14 cellular contexts compared by ENCODE assay signal in the genomic region with DNA sequence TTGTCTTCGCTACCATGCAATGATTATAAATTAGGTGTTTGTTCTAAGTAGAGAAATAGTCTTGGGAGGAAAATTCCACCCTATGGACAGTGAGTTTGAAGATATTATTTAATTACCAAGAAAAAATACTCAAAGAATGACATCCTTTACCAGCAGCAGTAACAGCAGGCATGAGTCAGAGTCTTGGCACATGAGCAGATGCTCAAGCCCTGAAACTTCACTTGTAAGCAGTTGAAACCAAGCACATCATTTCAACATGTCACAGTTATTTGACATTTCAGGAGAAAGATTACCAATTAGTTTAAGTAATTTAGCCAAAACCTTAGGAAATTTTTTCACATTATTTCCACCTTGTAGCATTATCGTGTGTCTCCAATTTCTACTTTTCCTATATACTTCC.
A peak's percentile ranks its signal among the peaks of the same experiment; 100 is the strongest.
DNase-seq lines count a peak whose midpoint lies in the region; ATAC-seq and TF ChIP-seq lines count a peak whose summit lies in the region.
"Had no signal": no experiment of that assay in that cellular context is flagged by ENCODE, and none has a peak within 500 bp of the region (broad histone marks: within the 10 kb centered on the region; RNA-seq: fewer than 3 reads in every experiment).

No MANE protein-coding gene starts in this region.

- H3K27ac ChIP-seq in AG04450 (ENCODE audit: low read depth, low read length), result no peak overlapping the region
- H3K27ac ChIP-seq in IMR-90 (ENCODE audit: insufficient read depth, low read length), result no peak overlapping the region
- no peak overlapping the region for H3K27ac ChIP-seq in foreskin keratinocyte
- no peak overlapping the region for H3K27ac ChIP-seq in thyroid gland
- H3K27ac ChIP-seq: upper lobe of left lung had no signal

- no peaks in the 10 kb centered on the region for H3K4me1 Mint-ChIP-seq in naive thymus-derived CD8-positive, alpha-beta T cell
- H3K4me1 Mint-ChIP-seq: central memory CD8-positive, alpha-beta T cell had no signal

- H3K4me1 ChIP-seq in IMR-90 (ENCODE audit: control insufficient read depth, insufficient read depth, low read length), result peaks cover 13% of the 10 kb centered on the region
- no peaks in the 10 kb centered on the region for H3K4me1 ChIP-seq in foreskin keratinocyte
- no peaks in the 10 kb centered on the region for H3K4me1 ChIP-seq in thyroid gland
- H3K4me1 ChIP-seq: upper lobe of left lung had no signal

- no peak overlapping the region for H4K91ac ChIP-seq in IMR-90 (ENCODE audit: insufficient read depth, low read depth, low read length)

- H3K4me2 ChIP-seq in IMR-90 (ENCODE audit: low read depth, low read length), result no peak overlapping the region

- no peak overlapping the region for H3K27ac Mint-ChIP-seq in naive thymus-derived CD8-positive, alpha-beta T cell

- no peak overlapping the region for H4K5ac ChIP-seq in IMR-90 (ENCODE audit: low read depth, low read length)

- TF ChIP-seq CTCF in AG04450 (IDR thresholded peaks at IDR 0.05; ENCODE audit: low read depth, low read length) (no peak), IMR-90 (conservative IDR thresholded peaks at IDR 0.05; ENCODE audit: low read depth, low read length) (no peak), astrocyte of the cerebellum (IDR thresholded peaks at IDR 0.05; ENCODE audit: low read depth, low read length, missing control alignments) (no peak), foreskin keratinocyte (conservative IDR thresholded peaks at IDR 0.05) (no peak), thyroid gland (IDR thresholded peaks at IDR 0.05) (no peak)

- dilution Hi-C loops in IMR-90 (cut with HindIII; ENCODE audit: low sequenced_read_pairs, unreplicated experiment), result no loop called here

- BruUV-seq in IMR-90 (replicated peaks; lab: Mats Ljungman, UMichigan), result no TSS peak

- in situ Hi-C loops in IMR-90 (cut with MboI; ENCODE audit: low sequenced_read_pairs) (no loop called here), astrocyte of the cerebellum (cut with HindIII; ENCODE audit: low sequenced_read_pairs) (no loop called here)

- H2BK15ac ChIP-seq in IMR-90 (ENCODE audit: low read depth, low read length), result no peak overlapping the region

- H3K36me3 Mint-ChIP-seq in naive thymus-derived CD8-positive, alpha-beta T cell, result no peaks in the 10 kb centered on the region

- no peak overlapping the region for H2AFZ ChIP-seq in IMR-90 (replicated peaks; ENCODE audit: low read length, poor library complexity)

- peaks cover 0 to 10% (median 3%) of the 10 kb centered on the region in 5 donors for H3K27me3 Mint-ChIP-seq in naive thymus-derived CD8-positive, alpha-beta T cell
- H3K27me3 Mint-ChIP-seq: central memory CD8-positive, alpha-beta T cell had no signal

- H2BK20ac ChIP-seq in IMR-90 (ENCODE audit: low read depth, low read length), result no peak overlapping the region

- DNase-seq in AG04450 (ENCODE audit: low read depth, low spot score) (peak; percentile 66), IMR-90 (peak; percentile 92), astrocyte of the cerebellum (ENCODE audit: low read depth) (peak; percentile 33), foreskin keratinocyte (peak in 1 of 2 donors; percentile 40), Kasumi-1 (lab: John Stamatoyannopoulos, UW) (no peak), thyroid gland (no peak)
- no peak for DNase-seq in stimulated activated CD4-positive, alpha-beta T cell treated with anti-CD3 and anti-CD28 coated beads, Interleukin-4, amount 100 ng/mL, for 1 hour
- DNase-seq in naive thymus-derived CD8-positive, alpha-beta T cell, result no peak
- DNase-seq: activated effector memory CD4-positive, alpha-beta T cell treated with Interleukin-2 at 50 U/mL for 16 hours; NCI-H1105 treated with DMSO at 0.1 percent for 48 hours; NCI-H524 treated with DMSO at 0.1 percent for 48 hours; stimulated activated CD8-positive, alpha-beta memory T cell treated with anti-CD3 and anti-CD28 coated beads, Interleukin-4, amount 100 ng/mL, for 48 hours; upper lobe of left lung had no signal

- peaks cover 0 to 6% (median 2%) of the 10 kb centered on the region in 9 donors for H3K9me3 Mint-ChIP-seq in naive thymus-derived CD8-positive, alpha-beta T cell

- CTCF ChIA-PET in AG04450 (lab: Charles Lee) (interaction anchor here (1.6 kb wide), 1 partner anchor 22 kb away, joined by 6 read pairs; no protein-coding TSS in a partner anchor), IMR-90 (lab: Yijun Ruan, JAX) (no interaction called here)

- H3K14ac ChIP-seq in IMR-90 (replicated peaks; ENCODE audit: low read depth, low read length), result no peak overlapping the region

- H4K8ac ChIP-seq in IMR-90 (ENCODE audit: low read depth in 2 of 2, low read length in 2 of 2), result no peak overlapping the region

- no peak overlapping the region for H3K56ac ChIP-seq in IMR-90 (ENCODE audit: extremely low read depth, insufficient read depth, low read length)

- H3K4me3 ChIP-seq in AG04450 (ENCODE audit: low read depth, low read length) (no peak overlapping the region), IMR-90 (ENCODE audit: insufficient read depth, low read depth, low read length) (no peak overlapping the region), astrocyte of the cerebellum (ENCODE audit: low read depth, low read length) (no peak overlapping the region), thyroid gland (replicated peaks in 1 of 3) (no peak overlapping the region)
- H3K4me3 ChIP-seq: upper lobe of left lung had no signal

- no peaks in the 10 kb centered on the region for H3K79me1 ChIP-seq in IMR-90 (ENCODE audit: low read depth in 1 of 2, low read length in 2 of 2)

- peak overlapping the region; percentile 20; the same call in 1 of the 2 replicates for H3K18ac ChIP-seq in IMR-90 (ENCODE audit: low read depth, low read length)

- no peaks in the 10 kb centered on the region; the same call in 1 of the 2 replicates for H3K9me1 ChIP-seq in IMR-90 (ENCODE audit: insufficient read depth, low read length)

- H3K23ac ChIP-seq in IMR-90 (ENCODE audit: low read depth, low read length), result no peak overlapping the region

- WGBS in IMR-90 (ENCODE audit: extremely low coverage in 2 of 2, insufficient read length in 1 of 2), 2 experiments, result no CpG with 5 or more reads among the region's 2 CpGs
- 90 to 92% methylated on average over 2 of the region's 2 CpGs for WGBS in thyroid gland, 2 donors

- H3K4ac ChIP-seq in IMR-90 (ENCODE audit: low read depth, low read length), result no peak overlapping the region

- H2BK5ac ChIP-seq in IMR-90 (ENCODE audit: low read depth, low read length, poor library complexity, severe bottlenecking), result peak overlapping the region; percentile 80

- TF ChIP-seq POLR2A in IMR-90 (IDR thresholded peaks at IDR 0.05; ENCODE audit: low read depth, low read length), result no peak
- no peak for TF ChIP-seq POLR2A in thyroid gland (IDR thresholded peaks at IDR 0.05)

- no peak overlapping the region for H3K9ac ChIP-seq in IMR-90 (ENCODE audit: low read depth, low read length)

- H4K20me1 ChIP-seq in IMR-90 (ENCODE audit: insufficient read depth, low read length), result no peaks in the 10 kb centered on the region

- no peak overlapping the region for H2AK9ac ChIP-seq in IMR-90 (replicated peaks; ENCODE audit: low read depth, low read length, poor library complexity)

- H3K9me3 ChIP-seq in AG04450 (ENCODE audit: control insufficient read depth, insufficient read depth, low read length) (no peaks in the 10 kb centered on the region), IMR-90 (ENCODE audit: control insufficient read depth, insufficient read depth, low read length) (no peaks in the 10 kb centered on the region), thyroid gland (no peaks in the 10 kb centered on the region)
- H3K9me3 ChIP-seq: upper lobe of left lung had no signal

- no peak overlapping the region for H2BK120ac ChIP-seq in IMR-90 (ENCODE audit: low read depth, low read length)

- H3K27me3 ChIP-seq in AG04450 (ENCODE audit: control insufficient read depth, insufficient read depth, low read length), result no peaks in the 10 kb centered on the region
- no peaks in the 10 kb centered on the region for H3K27me3 ChIP-seq in IMR-90 (ENCODE audit: control insufficient read depth, insufficient read depth, low read length)
- peaks cover under 1% of the 10 kb centered on the region for H3K27me3 ChIP-seq in foreskin keratinocyte
- no peaks in the 10 kb centered on the region for H3K27me3 ChIP-seq in thyroid gland
- H3K27me3 ChIP-seq: upper lobe of left lung had no signal

- H2AK5ac ChIP-seq in IMR-90 (ENCODE audit: low read depth, low read length), result no peak overlapping the region

- ATAC-seq in IMR-90 (ENCODE audit: low read depth), result peak; percentile 68
- ATAC-seq in foreskin keratinocyte, result peak; percentile 56
- no peak for ATAC-seq in naive thymus-derived CD8-positive, alpha-beta T cell

- no peak overlapping the region for H3K4me3 Mint-ChIP-seq in naive thymus-derived CD8-positive, alpha-beta T cell
- H3K4me3 Mint-ChIP-seq: central memory CD8-positive, alpha-beta T cell had no signal

- intact Hi-C loops in IMR-90 (cut with micrococcal nuclease) (no loop called here), thyroid gland (cut with DNase I) (no loop called here)

- no peak for TF ChIP-seq RAD21 in IMR-90 (IDR thresholded peaks at IDR 0.05; ENCODE audit: low read length)

- no peaks in the 10 kb centered on the region for H3K36me3 ChIP-seq in IMR-90 (ENCODE audit: control insufficient read depth, insufficient read depth, low read length)
- no peaks in the 10 kb centered on the region for H3K36me3 ChIP-seq in thyroid gland
- H3K36me3 ChIP-seq: upper lobe of left lung had no signal

- POLR2A ChIA-PET in AG04450 (lab: Yijun Ruan, JAX), result no interaction called here
- POLR2A ChIA-PET in IMR-90 (lab: Charles Lee; ENCODE audit: unreplicated experiment), result no interaction called here
- POLR2A ChIA-PET in naive thymus-derived CD8-positive, alpha-beta T cell (lab: Charles Lee), result no interaction called here

TF ChIP-seq in IMR-90, 13 proteins besides CTCF, POLR2A, EP300 and RAD21 (continues in another document):
- TF ChIP-seq RFX5 (IDR thresholded peaks at IDR 0.05; ENCODE audit: low read depth, low read length) (no peak), BHLHE40 (IDR thresholded peaks at IDR 0.05; ENCODE audit: low read depth, low read length) (peak; percentile 78), CHD1 (IDR thresholded peaks at IDR 0.05; ENCODE audit: low read depth, low read length) (no peak), NFE2L2 (IDR thresholded peaks at IDR 0.05; ENCODE audit: low read depth, low read length) (no peak), MXI1 (IDR thresholded peaks at IDR 0.05; ENCODE audit: borderline replicate concordance, low read depth, low read length) (0 out of 2 replicates have a peak, but pooled peaks have one; percentile 24), SMC3 (IDR thresholded peaks at IDR 0.05; ENCODE audit: low read depth, low read length) (no peak), FOS (IDR thresholded peaks at IDR 0.05; ENCODE audit: low read depth, low read length) (peak; percentile 77)
- TF ChIP-seq, protein P1, sequence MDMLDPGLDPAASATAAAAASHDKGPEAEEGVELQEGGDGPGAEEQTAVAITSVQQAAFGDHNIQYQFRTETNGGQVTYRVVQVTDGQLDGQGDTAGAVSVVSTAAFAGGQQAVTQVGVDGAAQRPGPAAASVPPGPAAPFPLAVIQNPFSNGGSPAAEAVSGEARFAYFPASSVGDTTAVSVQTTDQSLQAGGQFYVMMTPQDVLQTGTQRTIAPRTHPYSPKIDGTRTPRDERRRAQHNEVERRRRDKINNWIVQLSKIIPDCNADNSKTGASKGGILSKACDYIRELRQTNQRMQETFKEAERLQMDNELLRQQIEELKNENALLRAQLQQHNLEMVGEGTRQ (IDR thresholded peaks at IDR 0.05; ENCODE audit: low read depth, low read length), result no peak

Comparison
In these comparisons a context has a peak if more than half of its experiments do, and no peak if none do; other contexts are left out.
1. DNase-seq: peak in AG04450 (single experiment), IMR-90 (single experiment) and astrocyte of the cerebellum (single experiment); none in Kasumi-1 (0 of 2), stimulated activated CD4-positive, alpha-beta T cell treated with anti-CD3 and anti-CD28 coated beads, Interleukin-4, amount 100 ng/mL, for 1 hour (single experiment), thyroid gland (0 of 2) and naive thymus-derived CD8-positive, alpha-beta T cell (0 of 10).
2. ATAC-seq: peak in IMR-90 (single experiment) and foreskin keratinocyte (single experiment); none in naive thymus-derived CD8-positive, alpha-beta T cell (0 of 2).